ENCODE assay signal across 8 cellular contexts in the genomic region with DNA sequence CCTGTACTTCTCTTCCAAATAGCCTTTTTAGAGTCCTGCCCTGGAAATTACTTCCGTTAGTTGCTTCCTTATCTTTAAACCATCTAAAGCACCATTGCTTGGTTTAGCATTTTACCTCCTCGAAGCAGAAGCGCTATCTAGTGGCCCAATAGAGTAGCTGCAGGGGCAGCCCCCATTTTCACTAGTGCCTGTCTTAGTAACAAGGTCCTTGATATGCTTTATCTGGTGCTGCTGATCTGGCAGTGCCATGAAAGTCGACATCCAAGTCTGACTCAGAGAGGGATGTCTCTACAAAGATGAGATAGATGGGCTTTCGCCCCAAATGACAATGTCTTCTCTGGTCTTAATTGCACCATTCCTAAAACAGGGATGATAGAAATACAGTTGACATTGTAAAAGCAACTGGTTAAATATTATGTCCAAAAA. TPM values are rescaled to one million over a fixed set of nuclear protein-coding genes. Genes with fewer than 3 reads are reported as not detected.
DNase-seq lines count a peak whose midpoint lies in the region; ATAC-seq and TF ChIP-seq lines count a peak whose summit lies in the region.

No MANE protein-coding gene starts in this region.

- ATAC-seq in HG03108 (IDR thresholded peaks at IDR 0.05; ENCODE audit: unreplicated experiment) (peak; percentile 64), HG02970 (IDR thresholded peaks at IDR 0.05; ENCODE audit: low FRiP score, unreplicated experiment) (no peak)

- no peak overlapping the region for H3K27ac ChIP-seq in WERI-Rb-1

- DNase-seq in GM10248 (ENCODE audit: extremely low spot score) (peak; percentile 75), NCI-H2227 (lab: John Stamatoyannopoulos, UW; ENCODE audit: unreplicated experiment) (peak; percentile 73), WERI-Rb-1 (peak; percentile 80), T47D (ENCODE audit: low read depth in 1 of 2, low spot score in 1 of 2) (peak; percentile 71 to 83), kidney epithelial cell (ENCODE audit: low read depth) (peak; percentile 43)
- peak; percentile 70 for DNase-seq in stimulated activated CD4-positive, alpha-beta T cell treated with anti-CD3 and anti-CD28 coated beads, Interleukin-4, amount 100 ng/mL, for 1 hour

- in situ Hi-C loops in T47D (cut with HindIII; ENCODE audit: low pct_unique_long_range_greater_than_20kb, low sequenced_read_pairs): no loop called here

- H3K9me3 ChIP-seq in WERI-Rb-1 (ENCODE audit: severe bottlenecking): no peaks in the 10 kb centered on the region

- POLR2A ChIA-PET in GM10248 (lab: Yijun Ruan, JAX): no interaction called here

- H3K36me3 ChIP-seq in WERI-Rb-1 (no peaks in the 10 kb centered on the region), kidney epithelial cell (ENCODE audit: control insufficient read depth, insufficient read depth, low read length) (no peaks in the 10 kb centered on the region)

- TF ChIP-seq CTCF in GM10248 (IDR thresholded peaks at IDR 0.05; ENCODE audit: control extremely low read depth, extremely low read depth, low read depth, missing control alignments) (peak; percentile 95), WERI-Rb-1 (IDR thresholded peaks at IDR 0.05; ENCODE audit: low read depth, low read length) (peak; percentile 87), kidney epithelial cell (IDR thresholded peaks at IDR 0.05; ENCODE audit: insufficient read depth, low read length, poor library complexity, severe bottlenecking) (peak; percentile 95)

- H3K27me3 ChIP-seq in WERI-Rb-1 (ENCODE audit: insufficient read depth, low read depth, severe bottlenecking): no peaks in the 10 kb centered on the region
- peaks cover 2% of the 10 kb centered on the region for H3K27me3 ChIP-seq in kidney epithelial cell (ENCODE audit: control insufficient read depth, insufficient read depth, low read length)

- H3K4me3 ChIP-seq in WERI-Rb-1 (ENCODE audit: low read depth, low read length) (no peak overlapping the region), kidney epithelial cell (ENCODE audit: low read depth, low read length) (no peak overlapping the region)

- CTCF ChIA-PET in GM10248 (lab: Yijun Ruan, JAX): interaction anchor here (0.6 to 3.8 kb wide), 25 partner anchors 10 to 456 kb away, joined by 3 to 23 read pairs (median 4); a partner anchor contains a TSS

RNA-seq across cellular contexts. Expression of a gene that starts 25.0 kb away (rescaled TPM):
- total RNA-seq in kidney epithelial cell: 4.3 and 4.5 TPM in 2 replicates
